8 cellular contexts compared by ENCODE assay signal in genomic region chr12:7016958-7017571, GRCh38. TPM values are rescaled to one million over a fixed set of nuclear protein-coding genes. Genes with fewer than 3 reads are reported as not detected.
DNase-seq lines count a peak whose midpoint lies in the region; ATAC-seq and TF ChIP-seq lines count a peak whose summit lies in the region.

No MANE protein-coding gene starts in this region.

- no peaks in the 10 kb centered on the region for H3K36me3 ChIP-seq in KMS-11 (ENCODE audit: insufficient read depth)
- no peaks in the 10 kb centered on the region for H3K36me3 ChIP-seq in breast epithelium

- H3K4me2 ChIP-seq in KMS-11, result peak overlapping the region; percentile 43

- no peak overlapping the region for H2AFZ ChIP-seq in KMS-11 (ENCODE audit: low read depth)

- H3K79me2 ChIP-seq in KMS-11 (ENCODE audit: insufficient read depth, low read depth), result no peaks in the 10 kb centered on the region; the same call in 1 of the 2 replicates

- TF ChIP-seq CTCF in AG10803 (conservative IDR thresholded peaks at IDR 0.05; ENCODE audit: low read length) (no peak), KMS-11 (conservative IDR thresholded peaks at IDR 0.05; ENCODE audit: low read depth, low read length) (no peak), breast epithelium (IDR thresholded peaks at IDR 0.05) (no peak)

- H3K4me1 Mint-ChIP-seq in naive B cell, result peaks cover 22 to 31% (median 24%) of the 10 kb centered on the region in 3 donors

- peaks cover 6 to 13% of the 10 kb centered on the region in 2 donors for H3K36me3 Mint-ChIP-seq in naive B cell

- H3K4me3 ChIP-seq in AG10803 (ENCODE audit: low read length), result peak overlapping the region; percentile 70; the same call in 1 of the 2 replicates
- no peak overlapping the region for H3K4me3 ChIP-seq in KMS-11 (IDR thresholded peaks at IDR 0.05; ENCODE audit: insufficient read depth, low read depth, low read length)
- H3K4me3 ChIP-seq in breast epithelium, result peak overlapping the region; percentile 64 to 88 (median 86)

- no peak for DNase-seq in AG10803 (ENCODE audit: low read depth)
- DNase-seq in breast epithelium (ENCODE audit: low spot score in 2 of 2), result no peak
- no peak for DNase-seq in naive B cell
- no peak for DNase-seq in middle frontal gyrus (ENCODE audit: extremely low spot score, low spot score)
- no peak for DNase-seq in retina

- no peak overlapping the region for H3K9ac ChIP-seq in KMS-11

- intact Hi-C loops in breast epithelium (cut with DNase I; ENCODE audit: low total_unique reads), result no loop called here

- no peaks in the 10 kb centered on the region for H4K20me1 ChIP-seq in KMS-11 (ENCODE audit: insufficient read depth)

- peak overlapping the region; percentile 84 to 98 (median 94) for H3K4me3 Mint-ChIP-seq in naive B cell

- H3K27me3 ChIP-seq in KMS-11 (ENCODE audit: insufficient read depth, low read depth) (no peaks in the 10 kb centered on the region), breast epithelium (no peaks in the 10 kb centered on the region)

- peaks cover 22% of the 10 kb centered on the region for H3K4me1 ChIP-seq in KMS-11 (ENCODE audit: low read depth, poor library complexity, severe bottlenecking)
- peaks cover 0 to 8% of the 10 kb centered on the region in 2 donors for H3K4me1 ChIP-seq in breast epithelium

- H3K27ac Mint-ChIP-seq in naive B cell, result peak overlapping the region in 2 of 6 donors; percentile 49 to 70

- no peak for TF ChIP-seq POLR2A in breast epithelium (IDR thresholded peaks at IDR 0.05)

- no peaks in the 10 kb centered on the region for H3K9me3 Mint-ChIP-seq in naive B cell

- H3K9me3 ChIP-seq in breast epithelium, result no peaks in the 10 kb centered on the region

- no peaks in the 10 kb centered on the region for H3K27me3 Mint-ChIP-seq in naive B cell

- ATAC-seq in naive B cell (ENCODE audit: low read depth in 2 of 2), result no peak
- ATAC-seq in GM21723 (IDR thresholded peaks at IDR 0.05; ENCODE audit: unreplicated experiment), result no peak
- no peak for ATAC-seq in GM18858 (IDR thresholded peaks at IDR 0.05; ENCODE audit: unreplicated experiment)

- no peak overlapping the region for H3K27ac ChIP-seq in KMS-11
- H3K27ac ChIP-seq in breast epithelium, result peak overlapping the region; percentile 34 to 96

RNA-seq across cellular contexts. Expression of gene LPCAT3, which starts 1.2 kb away (rescaled TPM):
- 10 to 100 TPM; 28.3 to 67.5 (median 63.7) TPM for total RNA-seq in breast epithelium
- polyA plus RNA-seq in naive B cell (ENCODE audit: low read depth in 6 of 6), result 10 to 100 TPM; 14.4 to 30.7 (median 16.7) TPM

RNA-seq across cellular contexts. Expression of gene C1S, which starts 43.5 kb away (rescaled TPM):
- 100 to 1,000 TPM; 307 to 959 (median 622) TPM for total RNA-seq in breast epithelium
- polyA plus RNA-seq in naive B cell (ENCODE audit: low read depth in 6 of 6), result under 1 TPM in 1 of 6 donors, not detected in 5; 0.12 TPM

RNA-seq across cellular contexts. Expression of gene EMG1, which starts 46.4 kb away (rescaled TPM):
- 10 to 100 TPM; 29.6 to 52.0 (median 49.5) TPM for total RNA-seq in breast epithelium
- polyA plus RNA-seq in naive B cell (ENCODE audit: low read depth in 6 of 6), result 10 to 100 TPM; 69.7 to 82.7 (median 80.4) TPM

RNA-seq across cellular contexts. Expression of gene PHB2, which starts 46.6 kb away (rescaled TPM):
- 100 to 1,000 TPM; 194 to 237 (median 221) TPM for total RNA-seq in breast epithelium
- polyA plus RNA-seq in naive B cell (ENCODE audit: low read depth in 6 of 6), result 100 to 1,000 TPM; 107 to 127 (median 114) TPM
